Comparison of ENCODE assay signal across 30 cellular contexts in genomic region chr3:72547183-72547582, GRCh38.
"Had no signal": no experiment of that assay in that cellular context is flagged by ENCODE, and none has a peak within 500 bp of the region (broad histone marks: within the 10 kb centered on the region; RNA-seq: fewer than 3 reads in every experiment).

No MANE protein-coding gene starts in this region.

- H3K27me3 ChIP-seq: breast epithelium, cardiac muscle cell, colonic mucosa, esophagus squamous epithelium, gastroesophageal sphincter had no signal

- H3K4me3 ChIP-seq: breast epithelium, cardiac muscle cell, colonic mucosa, esophagus squamous epithelium, gastroesophageal sphincter had no signal

- H3K27ac ChIP-seq: breast epithelium, cardiac muscle cell, colonic mucosa, epithelial cell of prostate, esophagus squamous epithelium, gastroesophageal sphincter, VCaP had no signal

- ATAC-seq: activated T-cell treated with anti-CD3 and anti-CD28 coated beads, Interleukin-2, amount 50 U/mL, for 72 hours; gastroesophageal sphincter; WTC11 had no signal

- H3K4me1 ChIP-seq: breast epithelium, colonic mucosa, gastroesophageal sphincter had no signal

- H3K9me3 ChIP-seq: breast epithelium, colonic mucosa, esophagus squamous epithelium, gastroesophageal sphincter had no signal

- H3K36me3 ChIP-seq: breast epithelium, cardiac muscle cell, colonic mucosa, esophagus squamous epithelium, gastroesophageal sphincter had no signal

- DNase-seq: activated CD4-positive, alpha-beta memory T cell treated with anti-CD3 and anti-CD28 coated beads, Interleukin-2, amount 10 ng/mL, durations not matched to agents 7 days and 5 days; activated CD4-positive, alpha-beta T cell treated with anti-CD3 and anti-CD28 coated beads for 1 hour; activated CD4-positive, alpha-beta T cell treated with anti-CD3 and anti-CD28 coated beads for 4 hours; activated CD4-positive, alpha-beta T cell treated with anti-CD3 and anti-CD28 coated beads, Interleukin-2, amount 10 ng/mL, durations not matched to agents 7 days and 5 days; activated CD4-positive, alpha-beta T cell treated with anti-CD3 and anti-CD28 coated beads, Interleukin-2, amount 50 U/mL, for 4 hours; activated CD8-positive, alpha-beta memory T cell treated with anti-CD3 and anti-CD28 coated beads, Interleukin-2, amount 50 U/mL, for 48 hours; activated gamma-delta T cell; activated naive CD4-positive, alpha-beta T cell; activated naive CD4-positive, alpha-beta T cell treated with anti-CD3 and anti-CD28 coated beads, Interleukin-2, amount 10 ng/mL, durations not matched to agents 7 days and 5 days; activated T-cell treated with anti-CD3 and anti-CD28 coated beads for 4 hours; activated T-cell treated with anti-CD3 and anti-CD28 coated beads, Interleukin-2, amount 50 U/mL, for 24 hours; activated T-cell treated with anti-CD3 and anti-CD28 coated beads, Interleukin-2, amount 50 U/mL, for 72 hours; amygdala; aorta; central memory CD4-positive, alpha-beta T cell; cerebellar nuclear complex; colonic mucosa; effector CD8-positive, alpha-beta T cell; esophagus squamous epithelium; foreskin melanocyte; T-helper 2 cell had no signal

- FAIRE-seq: endometrium, endothelial cell of umbilical vein, TTC549 had no signal
